Comparison of ENCODE assay signal across 8 cellular contexts in genomic region chr19:52370341-52370710, GRCh38. TPM values are rescaled to one million over a fixed set of nuclear protein-coding genes. Genes with fewer than 3 reads are reported as not detected.
DNase-seq lines count a peak whose midpoint lies in the region; FAIRE-seq and TF ChIP-seq lines count a peak whose summit lies in the region.

No MANE protein-coding gene starts in this region.

- BruUV-seq in endothelial cell of umbilical vein (replicated peaks; lab: Mats Ljungman, UMichigan): no TSS peak

- dilution Hi-C loops in endothelial cell of umbilical vein (cut with MboI; ENCODE audit: extremely low pct_ligation_motif_present, low sequenced_read_pairs): no loop called here

- no peak for TF ChIP-seq POLR2A in endothelial cell of umbilical vein (IDR thresholded peaks at IDR 0.05; ENCODE audit: low read depth, low read length)

- H3K4me1 ChIP-seq in BLaER1 (peaks cover 11% of the 10 kb centered on the region), SJCRH30 (no peaks in the 10 kb centered on the region), endothelial cell of umbilical vein (ENCODE audit: control insufficient read depth, extremely low read depth, insufficient read depth, low read length) (peaks cover 8% of the 10 kb centered on the region), neuronal stem cell (ENCODE audit: control insufficient read depth in 2 of 2, insufficient read depth in 1 of 2, low read depth in 1 of 2, low read length in 2 of 2) (peaks cover 0 to 5% of the 10 kb centered on the region in 2 donors), Karpas-422 (ENCODE audit: low read length) (no peaks in the 10 kb centered on the region)

- FAIRE-seq in endothelial cell of umbilical vein (lab: Jason Lieb, UNC): no peak

- peak overlapping the region; percentile 99 for H3K27ac ChIP-seq in BLaER1
- H3K27ac ChIP-seq in SJCRH30: peak overlapping the region; percentile 99
- H3K27ac ChIP-seq in endothelial cell of umbilical vein (ENCODE audit: insufficient read depth, low read depth, low read length): peak overlapping the region; percentile 97
- H3K27ac ChIP-seq in neuronal stem cell (replicated peaks; ENCODE audit: low read length): peak overlapping the region; percentile 85
- H3K27ac ChIP-seq in Karpas-422 (ENCODE audit: low read length): no peak overlapping the region

- no peak for TF ChIP-seq CTCF in endothelial cell of umbilical vein (IDR thresholded peaks at IDR 0.05; ENCODE audit: extremely low read depth in 1 of 2, insufficient read depth in 1 of 2, low read depth in 1 of 2, low read length in 2 of 2)

- DNase-seq in SJCRH30 (no peak), endothelial cell of umbilical vein (ENCODE audit: low read depth, low spot score) (no peak), neuronal stem cell (ENCODE audit: low spot score) (no peak), posterior cingulate gyrus (no peak), NCI-H1048 (lab: John Stamatoyannopoulos, UW) (no peak), Karpas-422 (no peak), NCI-H146 (lab: John Stamatoyannopoulos, UW) (no peak)

- no peak overlapping the region for H3K4ac ChIP-seq in neuronal stem cell (ENCODE audit: low read length)

- H2AK5ac ChIP-seq in neuronal stem cell (ENCODE audit: low read depth, low read length): peak overlapping the region; percentile 15

- H3K9me1 ChIP-seq in endothelial cell of umbilical vein (replicated peaks; ENCODE audit: control insufficient read depth, extremely low read depth, insufficient read depth, low read length): no peaks in the 10 kb centered on the region

- no peak overlapping the region for H4K91ac ChIP-seq in neuronal stem cell (ENCODE audit: low read depth, low read length, poor library complexity)

- H2BK5ac ChIP-seq in neuronal stem cell (ENCODE audit: low read length): no peak overlapping the region

- H3K79me2 ChIP-seq in endothelial cell of umbilical vein (ENCODE audit: control insufficient read depth, insufficient read depth, low read length): no peaks in the 10 kb centered on the region
- H3K79me2 ChIP-seq in Karpas-422 (ENCODE audit: low read length): no peaks in the 10 kb centered on the region

- peak overlapping the region; percentile 98 for H3K9ac ChIP-seq in BLaER1
- H3K9ac ChIP-seq in endothelial cell of umbilical vein (replicated peaks; ENCODE audit: extremely low read depth, insufficient read depth, low read length): peak overlapping the region; percentile 98
- H3K9ac ChIP-seq in neuronal stem cell (ENCODE audit: low read depth, low read length, poor library complexity): peak overlapping the region; percentile 56
- H3K9ac ChIP-seq in Karpas-422 (ENCODE audit: low read length): no peak overlapping the region

- peak overlapping the region; percentile 24 for H3K18ac ChIP-seq in neuronal stem cell (ENCODE audit: low read length)

- no CpG with 5 or more reads among the region's 7 CpGs for WGBS in neuronal stem cell (ENCODE audit: extremely low coverage in 2 of 2, insufficient read length in 2 of 2, insufficient replicate concordance in 1 of 2), 2 donors

- H3K27me3 ChIP-seq in BLaER1 (no peaks in the 10 kb centered on the region), SJCRH30 (no peaks in the 10 kb centered on the region), endothelial cell of umbilical vein (ENCODE audit: control insufficient read depth in 2 of 2, insufficient read depth in 2 of 2, low read length in 2 of 2) (no peaks in the 10 kb centered on the region), neuronal stem cell (ENCODE audit: control insufficient read depth in 3 of 3, insufficient read depth in 3 of 3, low read depth in 1 of 3, low read length in 3 of 3) (no peaks in the 10 kb centered on the region), Karpas-422 (ENCODE audit: low read length) (no peaks in the 10 kb centered on the region)

- no peak overlapping the region for H2BK12ac ChIP-seq in neuronal stem cell (ENCODE audit: low read length)

- H2BK120ac ChIP-seq in neuronal stem cell (ENCODE audit: low read depth, low read length): no peak overlapping the region

- intact Hi-C loops in endothelial cell of umbilical vein (cut with micrococcal nuclease): no loop called here
- intact Hi-C loops in posterior cingulate gyrus (cut with DNase I): loop anchor here (2.0 kb wide), 2 partner anchors 26 to 74 kb away; partner anchors contain the start of genes ZNF480 and ZNF528

- POLR2A ChIA-PET in endothelial cell of umbilical vein (lab: Charles Lee): interaction anchor here (1.1 kb wide), 1 partner anchor 157 kb away, joined by 4 read pairs; no protein-coding TSS in a partner anchor

- H3K4me3 ChIP-seq in BLaER1: peak overlapping the region; percentile 88
- H3K4me3 ChIP-seq in SJCRH30: peak overlapping the region; percentile 92
- H3K4me3 ChIP-seq in endothelial cell of umbilical vein (replicated peaks in 1 of 3; ENCODE audit: insufficient read depth in 1 of 3, low read depth in 1 of 3, low read length in 3 of 3): peak overlapping the region; percentile 61 to 80 (median 75)
- H3K4me3 ChIP-seq in neuronal stem cell (ENCODE audit: low read length in 2 of 2): peak overlapping the region; percentile 90 to 91
- H3K4me3 ChIP-seq in Karpas-422 (ENCODE audit: low read length): no peak overlapping the region

- H3K4me2 ChIP-seq in BLaER1: peak overlapping the region; percentile 94
- peak overlapping the region; percentile 81 for H3K4me2 ChIP-seq in endothelial cell of umbilical vein (ENCODE audit: insufficient read depth, low read length)
- peak overlapping the region; percentile 72 for H3K4me2 ChIP-seq in neuronal stem cell (ENCODE audit: insufficient read depth, low read length, poor library complexity, severe bottlenecking)
- no peak overlapping the region for H3K4me2 ChIP-seq in Karpas-422 (ENCODE audit: low read depth, low read length, poor library complexity, severe bottlenecking)

- H4K20me1 ChIP-seq in BLaER1 (no peaks in the 10 kb centered on the region), endothelial cell of umbilical vein (replicated peaks; ENCODE audit: control insufficient read depth, extremely low read depth, insufficient read depth, low read length) (no peaks in the 10 kb centered on the region), Karpas-422 (ENCODE audit: insufficient read depth, low read depth, low read length) (no peaks in the 10 kb centered on the region)

- H3K36me3 ChIP-seq in BLaER1: peaks cover 75% of the 10 kb centered on the region
- peaks cover 30% of the 10 kb centered on the region for H3K36me3 ChIP-seq in SJCRH30
- H3K36me3 ChIP-seq in endothelial cell of umbilical vein (ENCODE audit: control insufficient read depth in 2 of 2, extremely low read depth in 1 of 2, insufficient read depth in 2 of 2, low read length in 2 of 2): peaks cover 3 to 7% of the 10 kb centered on the region in 2 experiments
- peaks cover 18 to 55% of the 10 kb centered on the region in 2 donors for H3K36me3 ChIP-seq in neuronal stem cell (replicated peaks in 1 of 2; ENCODE audit: control insufficient read depth in 2 of 2, insufficient read depth in 2 of 2, low read length in 2 of 2)
- peaks cover 43% of the 10 kb centered on the region for H3K36me3 ChIP-seq in Karpas-422 (ENCODE audit: insufficient read depth, low read length)

- CTCF ChIA-PET in endothelial cell of umbilical vein (lab: Charles Lee): interaction anchor here (0.7 to 1.0 kb wide), 2 partner anchors 28 to 197 kb away, joined by 3 read pairs; partner anchors contain the start of gene ZNF528

- peaks cover 2% of the 10 kb centered on the region for H3K79me1 ChIP-seq in neuronal stem cell (ENCODE audit: low read depth, low read length)

- H3K23ac ChIP-seq in neuronal stem cell (ENCODE audit: low read depth, low read length, poor library complexity): no peak overlapping the region

- no peak overlapping the region for H2BK15ac ChIP-seq in neuronal stem cell (ENCODE audit: low read length)

- H2AFZ ChIP-seq in endothelial cell of umbilical vein (ENCODE audit: low read depth, low read length): peak overlapping the region; percentile 66
- peak overlapping the region; percentile 96 for H2AFZ ChIP-seq in neuronal stem cell (ENCODE audit: low read length)
- H2AFZ ChIP-seq in Karpas-422 (ENCODE audit: low read length): no peak overlapping the region

- H3K9me2 ChIP-seq in Karpas-422 (replicated peaks; ENCODE audit: insufficient read depth, low read length): no peaks in the 10 kb centered on the region

- no peak overlapping the region for H3K14ac ChIP-seq in neuronal stem cell (ENCODE audit: low read length)

- H4K8ac ChIP-seq in neuronal stem cell (ENCODE audit: low read depth, low read length): no peak overlapping the region

- H3K9me3 ChIP-seq in BLaER1: peaks cover 81% of the 10 kb centered on the region
- peaks cover 25% of the 10 kb centered on the region for H3K9me3 ChIP-seq in SJCRH30 (replicated peaks)
- H3K9me3 ChIP-seq in endothelial cell of umbilical vein (replicated peaks; ENCODE audit: control insufficient read depth, insufficient read depth, low read length): no peaks in the 10 kb centered on the region
- H3K9me3 ChIP-seq in neuronal stem cell (replicated peaks in 1 of 2; ENCODE audit: control insufficient read depth in 2 of 2, insufficient read depth in 1 of 2, low read depth in 1 of 2, low read length in 2 of 2): peaks cover 13 to 72% of the 10 kb centered on the region in 2 donors
- H3K9me3 ChIP-seq in Karpas-422 (ENCODE audit: low read length): peaks cover 35% of the 10 kb centered on the region

RNA-seq across cellular contexts. Expression of gene ZNF880, which starts 0.6 kb away (rescaled TPM):
- 18.6 and 19.9 TPM in 2 replicates for total RNA-seq in SJCRH30 (2014; rRNA removed; shearing (Covaris generic))
- 7.9 and 11.0 TPM in 2 replicates for total RNA-seq in endothelial cell of umbilical vein
- polyA plus RNA-seq in endothelial cell of umbilical vein: 8.3 and 10.7 TPM in 2 replicates
- polyA plus RNA-seq in endothelial cell of umbilical vein (2011; cell fraction: cytosol; rRNA removed): 11.5 and 11.7 TPM in 2 replicates
- polyA plus RNA-seq in endothelial cell of umbilical vein (2011; cell fraction: nucleus; rRNA removed): 14.2 and 19.8 TPM in 2 replicates
- polyA plus RNA-seq in endothelial cell of umbilical vein (2012): 10.5 and 11.1 TPM in 2 replicates
- polyA minus RNA-seq in endothelial cell of umbilical vein: 9.0 and 15.9 TPM in 2 replicates
- polyA minus RNA-seq in endothelial cell of umbilical vein (2011; cell fraction: cytosol; rRNA and poly(A)+ RNA removed): not detected
- 7.8 and 13.4 TPM in 2 replicates for polyA minus RNA-seq in endothelial cell of umbilical vein (2011; cell fraction: nucleus; rRNA and poly(A)+ RNA removed)
- 24.2 TPM for polyA plus RNA-seq in neuronal stem cell (2013, experiment 1 of 2)
- polyA plus RNA-seq in neuronal stem cell (2013, experiment 2 of 2): 23.0 TPM
- total RNA-seq in Karpas-422 (2014; rRNA removed; shearing (Covaris generic); ENCODE audit: low replicate concordance): 9.0 and 12.7 TPM in 2 replicates

RNA-seq across cellular contexts. Expression of gene ZNF528, which starts 27.3 kb away (rescaled TPM):
- 12.6 and 13.5 TPM in 2 replicates for total RNA-seq in SJCRH30 (2014; rRNA removed; shearing (Covaris generic))
- total RNA-seq in endothelial cell of umbilical vein: 11.3 and 16.1 TPM in 2 replicates
- polyA plus RNA-seq in endothelial cell of umbilical vein: 5.3 and 6.2 TPM in 2 replicates
- 4.6 and 4.9 TPM in 2 replicates for polyA plus RNA-seq in endothelial cell of umbilical vein (2011; cell fraction: cytosol; rRNA removed)
- polyA plus RNA-seq in endothelial cell of umbilical vein (2011; cell fraction: nucleus; rRNA removed): 36.0 and 37.8 TPM in 2 replicates
- polyA plus RNA-seq in endothelial cell of umbilical vein (2012): 5.6 and 7.0 TPM in 2 replicates
- 13.1 and 14.4 TPM in 2 replicates for polyA minus RNA-seq in endothelial cell of umbilical vein
- polyA minus RNA-seq in endothelial cell of umbilical vein (2011; cell fraction: cytosol; rRNA and poly(A)+ RNA removed): not detected
- polyA minus RNA-seq in endothelial cell of umbilical vein (2011; cell fraction: nucleus; rRNA and poly(A)+ RNA removed): 16.0 and 23.5 TPM in 2 replicates
- polyA plus RNA-seq in neuronal stem cell (2013, experiment 1 of 2): 5.1 TPM
- polyA plus RNA-seq in neuronal stem cell (2013, experiment 2 of 2): 5.6 TPM
- 9.8 and 11.1 TPM in 2 replicates for total RNA-seq in Karpas-422 (2014; rRNA removed; shearing (Covaris generic); ENCODE audit: low replicate concordance)

RNA-seq across cellular contexts. Expression of gene ZNF610, which starts 34.3 kb away (rescaled TPM):
- total RNA-seq in SJCRH30 (2014; rRNA removed; shearing (Covaris generic)): 4.0 and 4.4 TPM in 2 replicates
- total RNA-seq in endothelial cell of umbilical vein: 0.97 and 1.1 TPM in 2 replicates
- polyA plus RNA-seq in endothelial cell of umbilical vein: 1.3 and 1.7 TPM in 2 replicates
- 1.3 and 1.6 TPM in 2 replicates for polyA plus RNA-seq in endothelial cell of umbilical vein (2011; cell fraction: cytosol; rRNA removed)
- 3.5 and 3.7 TPM in 2 replicates for polyA plus RNA-seq in endothelial cell of umbilical vein (2011; cell fraction: nucleus; rRNA removed)
- polyA plus RNA-seq in endothelial cell of umbilical vein (2012): 0.93 and 1.4 TPM in 2 replicates
- 2.2 and 2.5 TPM in 2 replicates for polyA minus RNA-seq in endothelial cell of umbilical vein
- not detected for polyA minus RNA-seq in endothelial cell of umbilical vein (2011; cell fraction: cytosol; rRNA and poly(A)+ RNA removed)
- 1.4 and 3.7 TPM in 2 replicates for polyA minus RNA-seq in endothelial cell of umbilical vein (2011; cell fraction: nucleus; rRNA and poly(A)+ RNA removed)
- 15.9 TPM for polyA plus RNA-seq in neuronal stem cell (2013, experiment 1 of 2)
- 14.3 TPM for polyA plus RNA-seq in neuronal stem cell (2013, experiment 2 of 2)
- 12.6 and 20.1 TPM in 2 replicates for total RNA-seq in Karpas-422 (2014; rRNA removed; shearing (Covaris generic); ENCODE audit: low replicate concordance)

RNA-seq across cellular contexts. Expression of gene ZNF534, which starts 58.6 kb away (rescaled TPM):
- total RNA-seq in SJCRH30 (2014; rRNA removed; shearing (Covaris generic)): 0.04 TPM in 1 of 2 replicates, not detected in the other
- not detected in 2 replicates for total RNA-seq in endothelial cell of umbilical vein
- not detected in 2 replicates for polyA plus RNA-seq in endothelial cell of umbilical vein
- polyA plus RNA-seq in endothelial cell of umbilical vein (2011; cell fraction: cytosol; rRNA removed): not detected in 2 replicates
- not detected in 2 replicates for polyA plus RNA-seq in endothelial cell of umbilical vein (2011; cell fraction: nucleus; rRNA removed)
- polyA plus RNA-seq in endothelial cell of umbilical vein (2012): not detected in 2 replicates
- polyA minus RNA-seq in endothelial cell of umbilical vein: not detected in 2 replicates
- not detected for polyA minus RNA-seq in endothelial cell of umbilical vein (2011; cell fraction: cytosol; rRNA and poly(A)+ RNA removed)
- polyA minus RNA-seq in endothelial cell of umbilical vein (2011; cell fraction: nucleus; rRNA and poly(A)+ RNA removed): not detected in 2 replicates
- 0.14 TPM for polyA plus RNA-seq in neuronal stem cell (2013, experiment 1 of 2)
- polyA plus RNA-seq in neuronal stem cell (2013, experiment 2 of 2): 0.15 TPM
- not detected in 2 replicates for total RNA-seq in Karpas-422 (2014; rRNA removed; shearing (Covaris generic); ENCODE audit: low replicate concordance)
